3 cellular contexts compared by ENCODE assay signal in the genomic region with DNA sequence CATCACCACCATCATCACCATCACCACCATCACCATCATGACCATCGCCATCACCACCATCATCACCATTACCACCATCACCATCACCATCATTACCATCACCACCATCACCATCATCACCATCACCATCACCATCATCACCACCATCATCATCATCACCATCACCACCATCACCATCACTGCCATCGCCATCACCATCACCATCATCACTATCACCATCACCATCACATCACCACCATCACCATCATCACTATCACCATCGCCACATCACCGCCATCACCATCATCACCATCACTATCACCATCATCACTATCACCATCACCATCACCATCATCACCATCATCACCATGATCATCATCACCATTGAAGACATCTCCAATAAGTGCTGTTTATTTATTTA.
TF ChIP-seq lines count a peak whose summit lies in the region.

No MANE protein-coding gene starts in this region.

TF ChIP-seq in GM12891, 5 proteins besides CTCF, POLR2A, EP300 and RAD21:
- TF ChIP-seq PAX5 (IDR thresholded peaks at IDR 0.05; ENCODE audit: insufficient read depth, low read length, severe bottlenecking) = no peak
- TF ChIP-seq POU2F2 (IDR thresholded peaks at IDR 0.05; ENCODE audit: low read depth, low read length) = no peak

TF ChIP-seq in IMR-90, 13 proteins besides CTCF, POLR2A, EP300 and RAD21:
- no peak for TF ChIP-seq RFX5 (IDR thresholded peaks at IDR 0.05; ENCODE audit: low read depth, low read length)
- no peak for TF ChIP-seq CEBPB (IDR thresholded peaks at IDR 0.05; ENCODE audit: low read depth, low read length)
- TF ChIP-seq, protein P1, sequence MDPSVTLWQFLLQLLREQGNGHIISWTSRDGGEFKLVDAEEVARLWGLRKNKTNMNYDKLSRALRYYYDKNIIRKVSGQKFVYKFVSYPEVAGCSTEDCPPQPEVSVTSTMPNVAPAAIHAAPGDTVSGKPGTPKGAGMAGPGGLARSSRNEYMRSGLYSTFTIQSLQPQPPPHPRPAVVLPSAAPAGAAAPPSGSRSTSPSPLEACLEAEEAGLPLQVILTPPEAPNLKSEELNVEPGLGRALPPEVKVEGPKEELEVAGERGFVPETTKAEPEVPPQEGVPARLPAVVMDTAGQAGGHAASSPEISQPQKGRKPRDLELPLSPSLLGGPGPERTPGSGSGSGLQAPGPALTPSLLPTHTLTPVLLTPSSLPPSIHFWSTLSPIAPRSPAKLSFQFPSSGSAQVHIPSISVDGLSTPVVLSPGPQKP (IDR thresholded peaks at IDR 0.05; ENCODE audit: borderline replicate concordance, low read depth, low read length) = no peak
- TF ChIP-seq MXI1 (IDR thresholded peaks at IDR 0.05; ENCODE audit: borderline replicate concordance, low read depth, low read length) = no peak
- no peak for TF ChIP-seq MAZ (IDR thresholded peaks at IDR 0.05; ENCODE audit: borderline replicate concordance, low read depth, low read length)
- no peak for TF ChIP-seq MAFK (IDR thresholded peaks at IDR 0.05; ENCODE audit: low read depth, low read length)
- no peak for TF ChIP-seq CHD1 (IDR thresholded peaks at IDR 0.05; ENCODE audit: low read depth, low read length)
- TF ChIP-seq RCOR1 (IDR thresholded peaks at IDR 0.05; ENCODE audit: insufficient replicate concordance, low read length) = no peak
- TF ChIP-seq, protein P2, sequence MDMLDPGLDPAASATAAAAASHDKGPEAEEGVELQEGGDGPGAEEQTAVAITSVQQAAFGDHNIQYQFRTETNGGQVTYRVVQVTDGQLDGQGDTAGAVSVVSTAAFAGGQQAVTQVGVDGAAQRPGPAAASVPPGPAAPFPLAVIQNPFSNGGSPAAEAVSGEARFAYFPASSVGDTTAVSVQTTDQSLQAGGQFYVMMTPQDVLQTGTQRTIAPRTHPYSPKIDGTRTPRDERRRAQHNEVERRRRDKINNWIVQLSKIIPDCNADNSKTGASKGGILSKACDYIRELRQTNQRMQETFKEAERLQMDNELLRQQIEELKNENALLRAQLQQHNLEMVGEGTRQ (IDR thresholded peaks at IDR 0.05; ENCODE audit: low read depth, low read length) = no peak
- TF ChIP-seq FOS (IDR thresholded peaks at IDR 0.05; ENCODE audit: low read depth, low read length) = no peak
- no peak for TF ChIP-seq SMC3 (IDR thresholded peaks at IDR 0.05; ENCODE audit: low read depth, low read length)

TF ChIP-seq in H1, 55 proteins besides CTCF, POLR2A, EP300 and RAD21:
- TF ChIP-seq SIRT6 (IDR thresholded peaks at IDR 0.05; ENCODE audit: low read length) (no peak), MAFK (IDR thresholded peaks at IDR 0.05; ENCODE audit: low read depth, low read length) (no peak), GABPA (IDR thresholded peaks at IDR 0.05; ENCODE audit: borderline replicate concordance, insufficient read depth, low read length) (no peak), BCL11A (IDR thresholded peaks at IDR 0.05; ENCODE audit: low read depth in 2 of 2, low read length in 2 of 2) (no peak)
- TF ChIP-seq, protein P3, sequence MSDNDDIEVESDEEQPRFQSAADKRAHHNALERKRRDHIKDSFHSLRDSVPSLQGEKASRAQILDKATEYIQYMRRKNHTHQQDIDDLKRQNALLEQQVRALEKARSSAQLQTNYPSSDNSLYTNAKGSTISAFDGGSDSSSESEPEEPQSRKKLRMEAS (IDR thresholded peaks at IDR 0.05) = no peak
